33 cellular contexts compared by ENCODE assay signal in genomic region chr3:70387889-70388288, GRCh38.
"Had no signal": no experiment of that assay in that cellular context is flagged by ENCODE, and none has a peak within 500 bp of the region (broad histone marks: within the 10 kb centered on the region; RNA-seq: fewer than 3 reads in every experiment).

No MANE protein-coding gene starts in this region.

- H3K9me3 ChIP-seq: adrenal gland, body of pancreas, breast epithelium had no signal

- H3K4me1 ChIP-seq: adrenal gland, body of pancreas, breast epithelium had no signal

- H3K36me3 ChIP-seq: adrenal gland, brain microvascular endothelial cell, breast epithelium, cardiac muscle cell had no signal

- H3K27ac ChIP-seq: adrenal gland, body of pancreas, brain microvascular endothelial cell, breast epithelium, cardiac muscle cell, VCaP had no signal

- H3K27me3 ChIP-seq: adrenal gland, body of pancreas, brain microvascular endothelial cell, breast epithelium, cardiac muscle cell had no signal

- DNase-seq: activated B cell treated with CpG ODN at 0.5 μM for 24 hours; activated CD4-positive, alpha-beta memory T cell treated with anti-CD3 and anti-CD28 coated beads for 36 hours; activated CD4-positive, alpha-beta T cell treated with anti-CD3 and anti-CD28 coated beads for 4 hours; activated CD4-positive, alpha-beta T cell treated with anti-CD3 and anti-CD28 coated beads, Interleukin-2, amount 10 ng/mL, durations not matched to agents 24 days and 14 days; activated CD4-positive, alpha-beta T cell treated with anti-CD3 and anti-CD28 coated beads, Interleukin-2, amount 50 U/mL, for 1 hour; activated CD4-positive, alpha-beta T cell treated with anti-CD3 and anti-CD28 coated beads, Interleukin-2, amount 50 U/mL, for 4 hours; activated CD4-positive, CD25-positive, alpha-beta regulatory T cell treated with anti-CD3 and anti-CD28 coated beads, Interleukin-2, amount 50 U/mL, for 72 hours; activated CD8-positive, alpha-beta memory T cell treated with anti-CD3 and anti-CD28 coated beads, Interleukin-2, amount 50 U/mL, for 4 hours; activated CD8-positive, alpha-beta T cell treated with anti-CD3 and anti-CD28 coated beads for 36 hours; activated effector memory CD4-positive, alpha-beta T cell treated with anti-CD3 and anti-CD28 coated beads, Interleukin-2, amount 50 U/mL, for 16 hours; activated gamma-delta T cell treated with Interleukin-2 at 50 U/mL for 16 hours; activated naive CD4-positive, alpha-beta T cell; activated naive CD4-positive, alpha-beta T cell treated with anti-CD3 and anti-CD28 coated beads for 36 hours; activated naive CD4-positive, alpha-beta T cell treated with anti-CD3 and anti-CD28 coated beads, Interleukin-2, amount 50 U/mL, for 16 hours; activated naive CD8-positive, alpha-beta T cell treated with anti-CD3 and anti-CD28 coated beads for 36 hours; activated T-cell treated with anti-CD3 and anti-CD28 coated beads for 4 hours; activated T-cell treated with anti-CD3 and anti-CD28 coated beads, Interleukin-2, amount 50 U/mL, for 1 hour; activated T-cell treated with anti-CD3 and anti-CD28 coated beads, Interleukin-2, amount 50 U/mL, for 4 hours; activated T-cell treated with anti-CD3 and anti-CD28 coated beads, Interleukin-2, amount 50 U/mL, for 72 hours; adrenal gland; amniotic stem cell; aorta; body of pancreas; brain microvascular endothelial cell; caudate nucleus; cerebellar nuclear complex; T-helper 2 cell; T-helper 9 cell had no signal

- H3K4me3 ChIP-seq: adrenal gland, body of pancreas, breast epithelium, cardiac muscle cell had no signal

- ATAC-seq: activated CD8-positive, alpha-beta T cell treated with anti-CD3 and anti-CD28 coated beads for 36 hours; activated naive CD4-positive, alpha-beta T cell treated with anti-CD3 and anti-CD28 coated beads, Interleukin-2, amount 50 U/mL, for 72 hours; activated T-cell treated with anti-CD3 and anti-CD28 coated beads, Interleukin-2, amount 50 U/mL, for 4 hours; activated T-cell treated with anti-CD3 and anti-CD28 coated beads, Interleukin-2, amount 50 U/mL, for 72 hours; activated T-helper 17 cell treated with anti-CD3 and anti-CD28 coated beads, Interleukin-2, amount 50 U/mL, for 72 hours; body of pancreas had no signal
